In the genomic region with DNA sequence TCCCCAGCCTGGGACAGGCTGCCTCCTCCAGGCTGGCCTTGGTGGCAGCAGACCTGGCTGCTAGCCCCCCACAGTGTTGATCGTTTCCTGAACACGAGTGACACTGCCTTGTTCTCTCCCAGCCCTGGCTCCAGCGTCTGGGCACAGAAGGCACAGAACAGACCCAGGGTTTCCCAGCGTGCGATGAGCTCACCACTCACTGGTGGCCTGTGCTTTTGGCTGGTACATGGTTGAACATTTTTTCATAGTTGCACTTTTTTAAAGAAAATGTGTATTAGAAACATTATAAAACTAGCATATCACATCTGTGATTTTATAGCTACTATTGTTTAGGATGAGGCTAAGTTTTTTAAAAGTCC, we compare ENCODE assay signal across 27 cellular contexts. TPM values are rescaled to one million over a fixed set of nuclear protein-coding genes. Genes with fewer than 3 reads are reported as not detected.
DNase-seq lines count a peak whose midpoint lies in the region; ATAC-seq, FAIRE-seq and TF ChIP-seq lines count a peak whose summit lies in the region.
"Had no signal": no experiment of that assay in that cellular context is flagged by ENCODE, and none has a peak within 500 bp of the region (broad histone marks: within the 10 kb centered on the region; RNA-seq: fewer than 3 reads in every experiment).

No MANE protein-coding gene starts in this region.

- H4K5ac ChIP-seq in mesendoderm (ENCODE audit: low read length): no peak overlapping the region

- no peaks in the 10 kb centered on the region for H3K79me1 ChIP-seq in mesendoderm (ENCODE audit: low read length)

- CTCF ChIA-PET in HepG2 (lab: Yijun Ruan, JAX; ENCODE audit: low intra/inter-chr PET ratio, low total read pairs): no interaction called here

- no peaks in the 10 kb centered on the region for H3K9me3 ChIP-seq in body of pancreas
- no peaks in the 10 kb centered on the region for H3K9me3 ChIP-seq in HepG2 (ENCODE audit: low read length)
- H3K9me3 ChIP-seq: MG63, stomach, uterus had no signal

- in situ Hi-C loops in HepG2 (cut with HindIII; ENCODE audit: extremely low pct_ligation_motif_present, low pct_unique_long_range_greater_than_20kb): loop anchor here (5.0 kb wide), 1 partner anchor 261 kb away; a partner anchor contains a TSS

- H3K27me3 ChIP-seq in body of pancreas (no peaks in the 10 kb centered on the region), HepG2 (ENCODE audit: control insufficient read depth in 1 of 2, insufficient read depth in 2 of 2, low read length in 2 of 2) (peaks cover 0 to 72% of the 10 kb centered on the region in 2 experiments; a peak in 3 of 5 replicates), mesendoderm (ENCODE audit: insufficient read depth, low read length, poor library complexity) (no peaks in the 10 kb centered on the region)
- H3K27me3 ChIP-seq: MG63, stomach, uterus had no signal

- H3K79me2 ChIP-seq in HepG2 (ENCODE audit: insufficient read depth, low read length) (no peaks in the 10 kb centered on the region), mesendoderm (ENCODE audit: control insufficient read depth, insufficient read depth, low read length) (no peaks in the 10 kb centered on the region)

- WGBS in body of pancreas, 2 donors: 53 to 66% methylated on average over 4 to 5 of the region's 5 CpGs
- WGBS in HepG2 (ENCODE audit: low lambda C conversion rate): 44% methylated on average over 5 of the region's 5 CpGs
- WGBS in mesendoderm (ENCODE audit: extremely low coverage, insufficient coverage, low lambda C conversion rate): no CpG with 5 or more reads among the region's 5 CpGs

- H2BK5ac ChIP-seq in mesendoderm (ENCODE audit: low read length): no peak overlapping the region

- H2BK15ac ChIP-seq in mesendoderm (replicated peaks; ENCODE audit: low read depth): no peak overlapping the region

- H3K4me1 ChIP-seq in body of pancreas (peaks cover 91% of the 10 kb centered on the region), HepG2 (ENCODE audit: insufficient read depth, low read length) (peaks cover 72% of the 10 kb centered on the region), mesendoderm (ENCODE audit: control insufficient read depth, low read depth, low read length) (peaks cover 2% of the 10 kb centered on the region)
- H3K4me1 ChIP-seq: uterus had no signal

- TF ChIP-seq EP300 in HepG2 (IDR thresholded peaks at IDR 0.05; ENCODE audit: low read depth in 2 of 2, low read length in 2 of 2) (no peak), HepG2 (CRISPR knock-in tag; IDR thresholded peaks at IDR 0.05; ENCODE audit: borderline replicate concordance) (no peak)

- no peak overlapping the region for H3K4me2 ChIP-seq in HepG2 (ENCODE audit: low read depth, low read length)
- no peak overlapping the region for H3K4me2 ChIP-seq in mesendoderm (ENCODE audit: low read length)
- H3K4me2 ChIP-seq: smooth muscle cell had no signal

- no peak overlapping the region for H4K8ac ChIP-seq in mesendoderm (ENCODE audit: low read depth, low read length)

- no peak for TF ChIP-seq RAD21 in HepG2 (CRISPR knock-in tag; IDR thresholded peaks at IDR 0.05)

- H3K23ac ChIP-seq in mesendoderm (ENCODE audit: low read length): no peak overlapping the region

- H3K9ac ChIP-seq in HepG2 (ENCODE audit: insufficient read depth, low read depth, low read length) (no peak overlapping the region), mesendoderm (ENCODE audit: low read length) (no peak overlapping the region)

- H3K4ac ChIP-seq in mesendoderm (ENCODE audit: low read depth, low read length): no peak overlapping the region

- TF ChIP-seq CTCF in body of pancreas (IDR thresholded peaks at IDR 0.05) (no peak), HepG2 (CRISPR knock-in tag; IDR thresholded peaks at IDR 0.05) (no peak)

- H2AFZ ChIP-seq in HepG2 (ENCODE audit: low read length): no peak overlapping the region

- DNase-seq in AG20443 (ENCODE audit: low spot score): peak; percentile 15
- DNase-seq in body of pancreas: no peak
- no peak for DNase-seq in HepG2 (ENCODE audit: low spot score)
- DNase-seq in posterior vena cava (ENCODE audit: low spot score): peak; percentile 77
- DNase-seq in mesendoderm: no peak
- no peak for DNase-seq in superior temporal gyrus (ENCODE audit: extremely low spot score)
- DNase-seq in NCI-H1105 treated with DMSO at 0.1 percent for 48 hours (lab: John Stamatoyannopoulos, UW): no peak
- DNase-seq: activated CD4-positive, alpha-beta T cell treated with anti-CD3 and anti-CD28 coated beads for 48 hours; activated effector memory CD4-positive, alpha-beta T cell treated with Interleukin-2 at 50 U/mL for 16 hours; activated naive CD8-positive, alpha-beta T cell treated with anti-CD3 and anti-CD28 coated beads, Interleukin-2, amount 50 U/mL, for 24 hours; CD4-positive, alpha-beta T cell; cortex of kidney; DMS53; GF-D8; GOT3; MG63; naive B cell; NCI-H2227 treated with DMSO at 0.1 percent for 48 hours; NCI-H774; SIG-M5; stimulated activated CD4-positive, alpha-beta T cell treated with anti-CD3 and anti-CD28 coated beads, Interleukin-4, amount 100 ng/mL, for 24 hours; stomach; uterus had no signal

- H4K20me1 ChIP-seq in HepG2 (ENCODE audit: insufficient read depth, low read length): no peaks in the 10 kb centered on the region

- FAIRE-seq in HepG2 (lab: Jason Lieb, UNC): no peak

- no peak for ATAC-seq in body of pancreas
- ATAC-seq in HepG2: no peak
- ATAC-seq in HG03460 (IDR thresholded peaks at IDR 0.05; ENCODE audit: unreplicated experiment): no peak
- ATAC-seq: activated naive CD8-positive, alpha-beta T cell treated with anti-CD3 and anti-CD28 coated beads, Interleukin-2, amount 50 U/mL, for 24 hours had no signal

- no peak overlapping the region for H3K18ac ChIP-seq in mesendoderm (ENCODE audit: low read length)

- H3K56ac ChIP-seq in mesendoderm (ENCODE audit: low read length): no peak overlapping the region

- POLR2A ChIA-PET in HepG2 (lab: Yijun Ruan, JAX): no interaction called here

- peak in 1 of 3 donors; percentile 15 for TF ChIP-seq POLR2A in body of pancreas (IDR thresholded peaks at IDR 0.05)
- TF ChIP-seq POLR2A in HepG2 (IDR thresholded peaks at IDR 0.05; ENCODE audit: insufficient read depth in 1 of 2, low read depth in 2 of 2, low read length in 2 of 2): no peak

- H3K27ac ChIP-seq in body of pancreas (peak overlapping the region; percentile 45 to 97 (median 91)), HepG2 (ENCODE audit: extremely low read length, insufficient read depth, low read length) (no peak overlapping the region), mesendoderm (ENCODE audit: low read depth, low read length) (no peak overlapping the region)
- H3K27ac ChIP-seq: uterus had no signal

- H3K36me3 ChIP-seq in body of pancreas (replicated peaks in 1 of 2; ENCODE audit: insufficient read depth in 1 of 2, low read depth in 2 of 2) (no peaks in the 10 kb centered on the region), HepG2 (replicated peaks in 1 of 2; ENCODE audit: control insufficient read depth in 1 of 2, insufficient read depth in 2 of 2, low read length in 2 of 2) (no peaks in the 10 kb centered on the region), mesendoderm (ENCODE audit: control insufficient read depth, insufficient read depth, low read length) (no peaks in the 10 kb centered on the region)
- H3K36me3 ChIP-seq: MG63, stomach, uterus had no signal

- H3K4me3 ChIP-seq in body of pancreas (no peak overlapping the region), HepG2 (replicated peaks in 1 of 3; ENCODE audit: insufficient read depth in 1 of 3, low read depth in 2 of 3, low read length in 3 of 3) (no peak overlapping the region), mesendoderm (ENCODE audit: low read length) (no peak overlapping the region)
- H3K4me3 ChIP-seq: MG63, smooth muscle cell, stomach, uterus had no signal

- H2AK5ac ChIP-seq in mesendoderm (ENCODE audit: low read length): no peak overlapping the region

- H2BK120ac ChIP-seq in mesendoderm (ENCODE audit: low read depth, low read length): no peak overlapping the region

- BruUV-seq in HepG2 (replicated peaks; lab: Mats Ljungman, UMichigan): no TSS peak

- intact Hi-C loops in body of pancreas (cut with DNase I): no loop called here
- intact Hi-C loops in HepG2 (cut with micrococcal nuclease; ENCODE audit: unreplicated experiment): no loop called here
- intact Hi-C loops in posterior vena cava (cut with DNase I): loop anchor here in 1 of 2 donors (10.0 kb wide), 1 partner anchor 609 kb away; no protein-coding TSS in a partner anchor

RNA-seq across cellular contexts. Expression of a gene that starts 40.9 kb away (rescaled TPM):
- 100 to 1,000 TPM in 1 of 2 donors, 10 to 100 TPM in 1; 69.0 to 183 TPM for total RNA-seq in body of pancreas
- not detected in 2 replicates for total RNA-seq in HepG2 (2016; rRNA removed; fragmentation: Illumina TruSeq; extraction: Trizol)
- not detected in 2 replicates for total RNA-seq in HepG2 (2016; cell fraction: cytosol; rRNA removed; fragmentation: Illumina TruSeq; extraction: Trizol; ENCODE audit: low read depth)
- not detected in 2 replicates for total RNA-seq in HepG2 (2016; cell fraction: insoluble cytoplasmic fraction; rRNA removed; fragmentation: Illumina TruSeq; extraction: Trizol)
- total RNA-seq in HepG2 (2016; cell fraction: membrane; rRNA removed; fragmentation: Illumina TruSeq; extraction: Trizol): not detected in 2 replicates
- total RNA-seq in HepG2 (2016; cell fraction: nucleus; rRNA removed; fragmentation: Illumina TruSeq; extraction: Trizol): not detected in 2 replicates
- not detected in 2 replicates for polyA plus RNA-seq in HepG2 (2011; rRNA removed)
- polyA plus RNA-seq in HepG2 (2011; cell fraction: cytosol; rRNA removed): not detected in 2 replicates
- not detected in 2 replicates for polyA plus RNA-seq in HepG2 (2011; cell fraction: nucleus; rRNA removed)
- polyA plus RNA-seq in HepG2 (2012): 2.8 and 3.7 TPM in 2 replicates
- not detected in 2 replicates for polyA plus RNA-seq in HepG2 (2016; cell fraction: cytosol; fragmentation: Illumina TruSeq; extraction: Trizol; ENCODE audit: low read depth)
- polyA plus RNA-seq in HepG2 (2016; cell fraction: insoluble cytoplasmic fraction; fragmentation: Illumina TruSeq; extraction: Trizol; ENCODE audit: low read depth): not detected in 2 replicates
- polyA plus RNA-seq in HepG2 (2016; cell fraction: membrane; fragmentation: Illumina TruSeq; extraction: Trizol; ENCODE audit: low read depth): not detected in 2 replicates
- not detected in 2 replicates for polyA plus RNA-seq in HepG2 (2016; cell fraction: nucleus; fragmentation: Illumina TruSeq; extraction: Trizol; ENCODE audit: insufficient read depth, low read depth)
- polyA minus RNA-seq in HepG2 (2011; rRNA and poly(A)+ RNA removed; ENCODE audit: low replicate concordance): not detected in 2 replicates
- polyA minus RNA-seq in HepG2 (2011; cell fraction: cytosol; rRNA and poly(A)+ RNA removed): not detected in 2 replicates
- not detected in 2 replicates for polyA minus RNA-seq in HepG2 (2011; cell fraction: nucleus; rRNA and poly(A)+ RNA removed)
- total RNA-seq in posterior vena cava: not detected
- not detected for polyA plus RNA-seq in mesendoderm (2013, experiment 1 of 2)
- polyA plus RNA-seq in mesendoderm (2013, experiment 2 of 2): not detected
- total RNA-seq: CD4-positive, alpha-beta T cell; lung microvascular endothelial cell; smooth muscle cell; T-helper 1 cell treated with Interleukin-12 subunit alpha and Interleukin-12 subunit beta and Interleukin-4 antibody, amounts not matched to agents 30 ng/mL and 1 ng/mL, for 36 hours; uterus had no signal
- polyA plus RNA-seq: smooth muscle cell had no signal

RNA-seq across cellular contexts. Expression of a gene that starts 51.7 kb away (rescaled TPM):
- total RNA-seq in body of pancreas (10 to 100 TPM; 19.1 to 22.1 TPM), HepG2 (2016; rRNA removed; fragmentation: Illumina TruSeq; extraction: Trizol) (23.7 and 37.7 TPM in 2 replicates), posterior vena cava (1 to 10 TPM; 2.9 to 8.0 TPM)
- 28.9 and 37.4 TPM in 2 replicates for total RNA-seq in HepG2 (2016; cell fraction: cytosol; rRNA removed; fragmentation: Illumina TruSeq; extraction: Trizol; ENCODE audit: low read depth)
- total RNA-seq in HepG2 (2016; cell fraction: insoluble cytoplasmic fraction; rRNA removed; fragmentation: Illumina TruSeq; extraction: Trizol): 22.3 and 38.3 TPM in 2 replicates
- total RNA-seq in HepG2 (2016; cell fraction: membrane; rRNA removed; fragmentation: Illumina TruSeq; extraction: Trizol): 42.2 and 48.4 TPM in 2 replicates
- total RNA-seq in HepG2 (2016; cell fraction: nucleus; rRNA removed; fragmentation: Illumina TruSeq; extraction: Trizol): 34.2 and 36.8 TPM in 2 replicates
- polyA plus RNA-seq in HepG2 (2011; rRNA removed): 115 and 141 TPM in 2 replicates
- 117 and 121 TPM in 2 replicates for polyA plus RNA-seq in HepG2 (2011; cell fraction: cytosol; rRNA removed)
- polyA plus RNA-seq in HepG2 (2011; cell fraction: nucleus; rRNA removed): 112 and 119 TPM in 2 replicates
- polyA plus RNA-seq in HepG2 (2012): 79.4 and 99.6 TPM in 2 replicates
- 35.8 and 51.6 TPM in 2 replicates for polyA plus RNA-seq in HepG2 (2016; cell fraction: cytosol; fragmentation: Illumina TruSeq; extraction: Trizol; ENCODE audit: low read depth)
- 29.9 and 33.6 TPM in 2 replicates for polyA plus RNA-seq in HepG2 (2016; cell fraction: insoluble cytoplasmic fraction; fragmentation: Illumina TruSeq; extraction: Trizol; ENCODE audit: low read depth)
- polyA plus RNA-seq in HepG2 (2016; cell fraction: membrane; fragmentation: Illumina TruSeq; extraction: Trizol; ENCODE audit: low read depth): 42.8 and 53.0 TPM in 2 replicates
- 58.5 and 61.9 TPM in 2 replicates for polyA plus RNA-seq in HepG2 (2016; cell fraction: nucleus; fragmentation: Illumina TruSeq; extraction: Trizol; ENCODE audit: insufficient read depth, low read depth)
- 8.6 and 130 TPM in 2 replicates for polyA minus RNA-seq in HepG2 (2011; rRNA and poly(A)+ RNA removed; ENCODE audit: low replicate concordance)
- polyA minus RNA-seq in HepG2 (2011; cell fraction: cytosol; rRNA and poly(A)+ RNA removed): 23.8 and 26.3 TPM in 2 replicates
- polyA minus RNA-seq in HepG2 (2011; cell fraction: nucleus; rRNA and poly(A)+ RNA removed): 72.6 and 73.7 TPM in 2 replicates
- 7.9 TPM for polyA plus RNA-seq in mesendoderm (2013, experiment 1 of 2)
- polyA plus RNA-seq in mesendoderm (2013, experiment 2 of 2): 7.4 TPM
- total RNA-seq: CD4-positive, alpha-beta T cell; T-helper 1 cell treated with Interleukin-12 subunit alpha and Interleukin-12 subunit beta and Interleukin-4 antibody, amounts not matched to agents 30 ng/mL and 1 ng/mL, for 36 hours had no signal

Comparison
In these comparisons a context has a peak if more than half of its experiments do, and no peak if none do; other contexts are left out.
1. DNase-seq: peak in AG20443 (single experiment) and posterior vena cava (single experiment); none in body of pancreas (0 of 4), HepG2 (single experiment), mesendoderm (single experiment), superior temporal gyrus (single experiment) and NCI-H1105 treated with DMSO at 0.1 percent for 48 hours (single experiment).
2. H3K27ac ChIP-seq: peak in body of pancreas (4 of 4); none in HepG2 (single experiment) and mesendoderm (single experiment).
3. RNA of a gene that starts 40.9 kb away (total RNA-seq): 69.0 to 183 TPM in body of pancreas; not detected in posterior vena cava and not detected in HepG2; every median in the first group is over 10 times any median in the second.